In genomic region chr5:164735334-164735733, GRCh38 we compare ENCODE assay signal across 30 cellular contexts.
"Had no signal": no experiment of that assay in that cellular context is flagged by ENCODE, and none has a peak within 500 bp of the region (broad histone marks: within the 10 kb centered on the region; RNA-seq: fewer than 3 reads in every experiment).

No MANE protein-coding gene starts in this region.

- H3K36me3 Mint-ChIP-seq: natural killer cell; neural progenitor cell; stimulated activated memory B cell treated with anti-CD40 and anti-IgM and Interleukin-4, amounts not matched to agents 10 μg/mL and 1 μg/mL and 100 μg/mL, for 72 hours; type B pancreatic cell had no signal

- H3K9me3 Mint-ChIP-seq: nephron, type B pancreatic cell had no signal

- H3K27ac ChIP-seq: neural progenitor cell, ovary, parathyroid adenoma, psoas muscle, skin epidermis, spleen, suprapubic skin, testis, tibial artery, transverse colon, upper lobe of right lung, uterus had no signal

- H3K4me1 ChIP-seq: parathyroid adenoma, psoas muscle, spleen, suprapubic skin, testis, tibial artery, transverse colon, upper lobe of right lung, uterus had no signal

- H3K4me3 Mint-ChIP-seq: natural killer cell; nephron; neural progenitor cell; stimulated activated memory B cell treated with anti-CD40 and anti-IgM and Interleukin-4, amounts not matched to agents 10 μg/mL and 1 μg/mL and 100 μg/mL, for 72 hours; stimulated activated naive CD8-positive, alpha-beta T cell treated with anti-CD3 and anti-CD28 coated beads, Interleukin-15, amount 100 ng/mL, for 72 hours; type B pancreatic cell had no signal

- H3K4me3 ChIP-seq: neural progenitor cell, ovary, psoas muscle, skin epidermis, smooth muscle cell, spleen, suprapubic skin, testis, tibial artery, transverse colon, upper lobe of right lung, uterus had no signal

- H3K27me3 Mint-ChIP-seq: progenitor cell of endocrine pancreas; stimulated activated memory B cell treated with anti-CD40 and anti-IgM and Interleukin-4, amounts not matched to agents 10 μg/mL and 1 μg/mL and 100 μg/mL, for 72 hours; stimulated activated naive CD8-positive, alpha-beta T cell treated with anti-CD3 and anti-CD28 coated beads, Interleukin-15, amount 100 ng/mL, for 72 hours; type B pancreatic cell had no signal

- ATAC-seq: natural killer cell; psoas muscle; right cardiac atrium; sciatic nerve; stimulated activated memory B cell treated with anti-CD40 and anti-IgM and Interleukin-4, amounts not matched to agents 10 μg/mL and 1 μg/mL and 100 μg/mL, for 72 hours; stimulated activated naive CD8-positive, alpha-beta T cell treated with anti-CD3 and anti-CD28 coated beads, Interleukin-15, amount 100 ng/mL, for 72 hours; stimulated activated naive CD8-positive, alpha-beta T cell treated with anti-CD3 and anti-CD28 coated beads, Interleukin-15, Interleukin-2, amounts not matched to agents 100 U/mL and 50 U/mL, for 24 hours; upper lobe of right lung had no signal

- H3K79me2 ChIP-seq: parathyroid adenoma had no signal

- H3K27ac Mint-ChIP-seq: natural killer cell; nephron; neural progenitor cell; progenitor cell of endocrine pancreas; stimulated activated memory B cell treated with anti-CD40 and anti-IgM and Interleukin-4, amounts not matched to agents 10 μg/mL and 1 μg/mL and 100 μg/mL, for 72 hours; stimulated activated naive CD8-positive, alpha-beta T cell treated with anti-CD3 and anti-CD28 coated beads, Interleukin-15, amount 100 ng/mL, for 72 hours; type B pancreatic cell had no signal

- H3K36me3 ChIP-seq: neural progenitor cell, ovary, spleen, suprapubic skin, tibial artery, transverse colon, upper lobe of right lung, uterus had no signal

- H2AFZ ChIP-seq: neural progenitor cell, parathyroid adenoma had no signal

- H3K27me3 ChIP-seq: neural progenitor cell, ovary, spleen, suprapubic skin, testis, tibial artery, transverse colon, upper lobe of right lung, uterus had no signal

- DNase-seq: natural killer cell; occipital lobe; ovary; psoas muscle; right cardiac atrium; spleen; stimulated activated CD4-positive, alpha-beta T cell treated with anti-CD3 and anti-CD28 coated beads, Interleukin-12 subunit alpha, Interleukin-12 subunit beta, amount 100 ng/mL, for 4 hours; stimulated activated CD4-positive, alpha-beta T cell treated with anti-CD3 and anti-CD28 coated beads, Interleukin-1b, Interleukin-23, amount 100 ng/mL, for 48 hours; stimulated activated CD4-positive, alpha-beta T cell treated with anti-CD3 and anti-CD28 coated beads, Interleukin-4, amount 100 ng/mL, for 1 hour; stimulated activated CD4-positive, alpha-beta T cell treated with anti-CD3 and anti-CD28 coated beads, Interleukin-4, amount 100 ng/mL, for 4 hours; stimulated activated CD8-positive, alpha-beta memory T cell treated with anti-CD3 and anti-CD28 coated beads, Interleukin-4, amount 100 ng/mL, for 48 hours; stimulated activated naive CD4-positive, alpha-beta T cell; stimulated activated naive CD8-positive, alpha-beta T cell treated with anti-CD3 and anti-CD28 coated beads, Interleukin-15, amount 100 ng/mL, for 72 hours; stimulated activated naive CD8-positive, alpha-beta T cell treated with anti-CD3 and anti-CD28 coated beads, Interleukin-15, Interleukin-2, amounts not matched to agents 100 U/mL and 50 U/mL, for 24 hours; substantia nigra; testis; tibial artery; transverse colon; upper lobe of right lung; uterus had no signal

- H3K4me2 ChIP-seq: neural progenitor cell, smooth muscle cell had no signal

- H3K4me1 Mint-ChIP-seq: natural killer cell; nephron; stimulated activated memory B cell treated with anti-CD40 and anti-IgM and Interleukin-4, amounts not matched to agents 10 μg/mL and 1 μg/mL and 100 μg/mL, for 72 hours; stimulated activated naive CD8-positive, alpha-beta T cell treated with anti-CD3 and anti-CD28 coated beads, Interleukin-15, amount 100 ng/mL, for 72 hours had no signal

- H3K9me3 ChIP-seq: ovary, psoas muscle, suprapubic skin, testis, tibial artery, upper lobe of right lung, uterus had no signal
